Comparison of ENCODE assay signal across 28 cellular contexts in genomic region chr6:156803353-156803752, GRCh38. TPM values are rescaled to one million over a fixed set of nuclear protein-coding genes. Genes with fewer than 3 reads are reported as not detected.
DNase-seq lines count a peak whose midpoint lies in the region; ATAC-seq and TF ChIP-seq lines count a peak whose summit lies in the region.
"Had no signal": no experiment of that assay in that cellular context is flagged by ENCODE, and none has a peak within 500 bp of the region (broad histone marks: within the 10 kb centered on the region; RNA-seq: fewer than 3 reads in every experiment).

No MANE protein-coding gene starts in this region.

- no TSS peak for BruUV-seq in MCF 10A (replicated peaks; lab: Mats Ljungman, UMichigan)
- TSS peak; percentile 9 for BruUV-seq in OCI-LY7 (replicated peaks; lab: Mats Ljungman, UMichigan)

- H4K20me1 ChIP-seq in OCI-LY7 (ENCODE audit: insufficient read depth, low read length), result peaks cover 12% of the 10 kb centered on the region

- no peak for TF ChIP-seq POLR2A in breast epithelium (IDR thresholded peaks at IDR 0.05)

- H3K4me3 ChIP-seq in breast epithelium (no peak overlapping the region), OCI-LY7 (ENCODE audit: low read depth, low read length, poor library complexity, severe bottlenecking) (no peak overlapping the region)
- H3K4me3 ChIP-seq: gastroesophageal sphincter, lower lobe of right lung, ovary, stomach, uterus had no signal

- POLR2A ChIA-PET in MCF 10A (lab: Yijun Ruan, JAX), result interaction anchor here (0.7 to 1.3 kb wide), 4 partner anchors 11 to 20 kb away, joined by 3 to 4 read pairs (median 4); no protein-coding TSS in a partner anchor
- POLR2A ChIA-PET in OCI-LY7 (lab: Charles Lee), result interaction anchor here (1.2 to 2.2 kb wide), 5 partner anchors 11 to 140 kb away, joined by 3 to 15 read pairs (median 5); no protein-coding TSS in a partner anchor

- no peaks in the 10 kb centered on the region for H3K4me1 ChIP-seq in breast epithelium
- peaks cover 33% of the 10 kb centered on the region for H3K4me1 ChIP-seq in OCI-LY7 (ENCODE audit: insufficient read depth, low read length, poor library complexity, severe bottlenecking)
- H3K4me1 ChIP-seq: Caco-2, uterus had no signal

- H3K27ac ChIP-seq in breast epithelium (no peak overlapping the region), OCI-LY7 (ENCODE audit: low read depth, low read length, poor library complexity, severe bottlenecking) (no peak overlapping the region)
- H3K27ac ChIP-seq: gastroesophageal sphincter, lower lobe of right lung, ovary, stomach, uterus had no signal

- no peaks in the 10 kb centered on the region for H3K9me3 Mint-ChIP-seq in MCF 10A (ENCODE audit: unreplicated experiment)
- H3K9me3 Mint-ChIP-seq in activated naive CD8-positive, alpha-beta T cell treated with anti-CD3 and anti-CD28 coated beads, Interleukin-2, amount 50 U/mL, for 24 hours, result peaks cover 6% of the 10 kb centered on the region
- H3K9me3 Mint-ChIP-seq in stimulated activated naive CD8-positive, alpha-beta T cell treated with anti-CD3 and anti-CD28 coated beads, Interleukin-15, amount 100 ng/mL, for 72 hours, result peaks cover 11 to 12% of the 10 kb centered on the region in 2 donors
- H3K9me3 Mint-ChIP-seq: activated B cell treated with CpG ODN at 0.5 μM for 24 hours; activated CD4-positive, alpha-beta memory T cell treated with anti-CD3 and anti-CD28 coated beads, Interleukin-2, amount 10 ng/mL, durations not matched to agents 7 days and 5 days; brain; neural crest cell had no signal

- no peaks in the 10 kb centered on the region for H3K36me3 Mint-ChIP-seq in MCF 10A (ENCODE audit: insufficient read depth, unreplicated experiment)
- peaks cover 19% of the 10 kb centered on the region for H3K36me3 Mint-ChIP-seq in activated naive CD8-positive, alpha-beta T cell treated with anti-CD3 and anti-CD28 coated beads, Interleukin-2, amount 50 U/mL, for 24 hours (ENCODE audit: low read depth)

- H3K36me3 ChIP-seq in breast epithelium (no peaks in the 10 kb centered on the region), OCI-LY7 (ENCODE audit: insufficient read depth, low read length) (peaks cover 57% of the 10 kb centered on the region)
- H3K36me3 ChIP-seq: gastroesophageal sphincter, lower lobe of right lung, ovary, stomach, uterus had no signal

- peaks cover 4% of the 10 kb centered on the region for H3K4me1 Mint-ChIP-seq in MCF 10A (ENCODE audit: insufficient read depth, unreplicated experiment)
- peaks cover 73% of the 10 kb centered on the region for H3K4me1 Mint-ChIP-seq in activated naive CD8-positive, alpha-beta T cell treated with anti-CD3 and anti-CD28 coated beads, Interleukin-2, amount 50 U/mL, for 24 hours
- peaks cover 63% of the 10 kb centered on the region for H3K4me1 Mint-ChIP-seq in stimulated activated naive CD8-positive, alpha-beta T cell treated with anti-CD3 and anti-CD28 coated beads, Interleukin-15, amount 100 ng/mL, for 72 hours

- H3K9me3 ChIP-seq in breast epithelium, result no peaks in the 10 kb centered on the region
- H3K9me3 ChIP-seq in OCI-LY7 (ENCODE audit: low read length), result 0 out of 2 replicates have a peak, but pooled peaks cover 3% of the 10 kb centered on the region
- H3K9me3 ChIP-seq: BE2C, Caco-2, gastroesophageal sphincter, lower lobe of right lung, ovary, stomach, uterus had no signal

- H3K27ac Mint-ChIP-seq in MCF 10A (ENCODE audit: low read depth, unreplicated experiment), result peak overlapping the region; percentile 1
- H3K27ac Mint-ChIP-seq in activated naive CD8-positive, alpha-beta T cell treated with anti-CD3 and anti-CD28 coated beads, Interleukin-2, amount 50 U/mL, for 24 hours, result peak overlapping the region; percentile 26
- peak overlapping the region in 1 of 2 donors; percentile 69 for H3K27ac Mint-ChIP-seq in stimulated activated naive CD8-positive, alpha-beta T cell treated with anti-CD3 and anti-CD28 coated beads, Interleukin-15, amount 100 ng/mL, for 72 hours
- H3K27ac Mint-ChIP-seq: activated B cell treated with CpG ODN at 0.5 μM for 24 hours; activated CD4-positive, alpha-beta memory T cell treated with anti-CD3 and anti-CD28 coated beads, Interleukin-2, amount 10 ng/mL, durations not matched to agents 7 days and 5 days; brain had no signal

- H3K27me3 Mint-ChIP-seq in MCF 10A (ENCODE audit: insufficient read depth, unreplicated experiment), result no peaks in the 10 kb centered on the region
- no peaks in the 10 kb centered on the region for H3K27me3 Mint-ChIP-seq in activated naive CD8-positive, alpha-beta T cell treated with anti-CD3 and anti-CD28 coated beads, Interleukin-2, amount 50 U/mL, for 24 hours
- no peaks in the 10 kb centered on the region for H3K27me3 Mint-ChIP-seq in stimulated activated naive CD8-positive, alpha-beta T cell treated with anti-CD3 and anti-CD28 coated beads, Interleukin-15, amount 100 ng/mL, for 72 hours
- H3K27me3 Mint-ChIP-seq: activated B cell treated with CpG ODN at 0.5 μM for 24 hours; activated CD4-positive, alpha-beta memory T cell treated with anti-CD3 and anti-CD28 coated beads, Interleukin-2, amount 10 ng/mL, durations not matched to agents 7 days and 5 days; brain had no signal

- H3K79me2 ChIP-seq in OCI-LY7 (ENCODE audit: insufficient read depth, low read depth, low read length), result peaks cover 100% of the 10 kb centered on the region

- no peak for ATAC-seq in activated naive CD8-positive, alpha-beta T cell treated with anti-CD3 and anti-CD28 coated beads, Interleukin-2, amount 50 U/mL, for 24 hours
- ATAC-seq in stimulated activated naive CD8-positive, alpha-beta T cell treated with anti-CD3 and anti-CD28 coated beads, Interleukin-15, amount 100 ng/mL, for 72 hours, result no peak
- ATAC-seq: gastroesophageal sphincter, lower lobe of right lung had no signal

- intact Hi-C loops in MCF 10A (cut with micrococcal nuclease), result no loop called here
- intact Hi-C loops in breast epithelium (cut with DNase I; ENCODE audit: low total_unique reads), result no loop called here
- intact Hi-C loops in OCI-LY7 (cut with micrococcal nuclease; ENCODE audit: unreplicated experiment), result no loop called here

- no peaks in the 10 kb centered on the region for H3K9me2 ChIP-seq in OCI-LY7 (ENCODE audit: insufficient read depth, low read length)

- H3K4me2 ChIP-seq in OCI-LY7 (ENCODE audit: low read length), result no peak overlapping the region

- no peaks in the 10 kb centered on the region for H3K27me3 ChIP-seq in breast epithelium
- H3K27me3 ChIP-seq: BE2C, gastroesophageal sphincter, ovary, stomach, uterus had no signal

- CTCF ChIA-PET in MCF 10A (lab: Yijun Ruan, JAX), result interaction anchor here (0.7 kb wide), 1 partner anchor 379 kb away, joined by 3 read pairs; no protein-coding TSS in a partner anchor
- CTCF ChIA-PET in OCI-LY7 (lab: Charles Lee; ENCODE audit: unreplicated experiment), result no interaction called here

- no peak overlapping the region for H2AFZ ChIP-seq in OCI-LY7 (ENCODE audit: low read length)

- DNase-seq in MCF 10A (ENCODE audit: unreplicated experiment), result no peak
- no peak for DNase-seq in breast epithelium (ENCODE audit: low spot score in 2 of 2)
- DNase-seq in OCI-LY7 (ENCODE audit: low spot score), result no peak
- no peak for DNase-seq in activated naive CD8-positive, alpha-beta T cell treated with anti-CD3 and anti-CD28 coated beads, Interleukin-2, amount 50 U/mL, for 24 hours
- no peak for DNase-seq in stimulated activated naive CD8-positive, alpha-beta T cell treated with anti-CD3 and anti-CD28 coated beads, Interleukin-15, amount 100 ng/mL, for 72 hours
- no peak for DNase-seq in medulla oblongata (ENCODE audit: extremely low spot score)
- no peak for DNase-seq in stimulated activated CD4-positive, alpha-beta T cell treated with anti-CD3 and anti-CD28 coated beads, Interleukin-4, amount 100 ng/mL, for 1 hour
- DNase-seq: activated B cell treated with CpG ODN at 0.5 μM for 24 hours; activated CD4-positive, alpha-beta memory T cell treated with anti-CD3 and anti-CD28 coated beads, Interleukin-2, amount 10 ng/mL, durations not matched to agents 7 days and 5 days; activated gamma-delta T cell; amniotic stem cell; BE2C; Caco-2; DMS53; H7; KBM-7; kidney glomerular epithelial cell; lower lobe of right lung; NCI-H1092 treated with DMSO at 0.1 percent for 48 hours; NCI-H1694 treated with DMSO at 0.1 percent for 48 hours; NCI-H82; ovary; stomach; T-helper 1 cell; uterus had no signal

- TF ChIP-seq CTCF in MCF 10A (IDR thresholded peaks at IDR 0.05; ENCODE audit: unreplicated experiment), result no peak
- no peak for TF ChIP-seq CTCF in breast epithelium (IDR thresholded peaks at IDR 0.05)
- no peak for TF ChIP-seq CTCF in OCI-LY7 (conservative IDR thresholded peaks at IDR 0.05; ENCODE audit: low read length)

- no peak overlapping the region for H3K4me3 Mint-ChIP-seq in MCF 10A (ENCODE audit: unreplicated experiment)
- peak overlapping the region; percentile 1 for H3K4me3 Mint-ChIP-seq in activated naive CD8-positive, alpha-beta T cell treated with anti-CD3 and anti-CD28 coated beads, Interleukin-2, amount 50 U/mL, for 24 hours
- peak overlapping the region; percentile 3 to 34 for H3K4me3 Mint-ChIP-seq in stimulated activated naive CD8-positive, alpha-beta T cell treated with anti-CD3 and anti-CD28 coated beads, Interleukin-15, amount 100 ng/mL, for 72 hours
- H3K4me3 Mint-ChIP-seq: activated B cell treated with CpG ODN at 0.5 μM for 24 hours; activated CD4-positive, alpha-beta memory T cell treated with anti-CD3 and anti-CD28 coated beads, Interleukin-2, amount 10 ng/mL, durations not matched to agents 7 days and 5 days; neural crest cell had no signal

RNA-seq across cellular contexts. Expression of gene ARID1B, which starts 26.2 kb away (rescaled TPM):
- total RNA-seq in MCF 10A (2022) (62.2 and 63.9 TPM in 2 replicates), breast epithelium (100 to 1,000 TPM in 2 of 3 donors, 10 to 100 TPM in 1; 99.9 to 205 (median 131) TPM), OCI-LY7 (2022) (164 and 170 TPM in 2 replicates)
- 71.8 and 90.1 TPM in 2 replicates for total RNA-seq in OCI-LY7 (2014; rRNA removed; shearing (Covaris generic))
